21 cellular contexts compared by ENCODE assay signal in genomic region chr15:41886741-41887140, GRCh38. TPM values are rescaled to one million over a fixed set of nuclear protein-coding genes. Genes with fewer than 3 reads are reported as not detected.
A peak's percentile ranks its signal among the peaks of the same experiment; 100 is the strongest.
DNase-seq lines count a peak whose midpoint lies in the region; ATAC-seq, FAIRE-seq and TF ChIP-seq lines count a peak whose summit lies in the region.
"Had no signal": no experiment of that assay in that cellular context is flagged by ENCODE, and none has a peak within 500 bp of the region (broad histone marks: within the 10 kb centered on the region; RNA-seq: fewer than 3 reads in every experiment).

No MANE protein-coding gene starts in this region.

- H3K36me3 ChIP-seq in A673 (ENCODE audit: insufficient read depth, low read length, poor library complexity, severe bottlenecking) (no peaks in the 10 kb centered on the region), osteoblast (ENCODE audit: insufficient read depth, low read length) (no peaks in the 10 kb centered on the region)
- H3K36me3 ChIP-seq: BE2C had no signal

- no peak for ATAC-seq in GM18505 (IDR thresholded peaks at IDR 0.05; ENCODE audit: unreplicated experiment)
- no peak for ATAC-seq in Right ventricle myocardium inferior

- H3K9me3 Mint-ChIP-seq in dendritic cell treated with granulocyte-macrophage colony-stimulating factor and Interleukin-4, amounts not matched to agents 40 ng/mL and 50 ng/mL, for 4 days = no peaks in the 10 kb centered on the region
- peaks cover 3% of the 10 kb centered on the region for H3K9me3 Mint-ChIP-seq in activated CD4-positive, alpha-beta T cell treated with anti-CD3 and anti-CD28 coated beads, Interleukin-2, amount 10 ng/mL, durations not matched to agents 7 days and 5 days
- H3K9me3 Mint-ChIP-seq: CD8-positive, alpha-beta memory T cell had no signal

- H3K27me3 Mint-ChIP-seq in dendritic cell treated with granulocyte-macrophage colony-stimulating factor and Interleukin-4, amounts not matched to agents 40 ng/mL and 50 ng/mL, for 4 days = peaks cover 12% of the 10 kb centered on the region
- H3K27me3 Mint-ChIP-seq in activated CD4-positive, alpha-beta T cell treated with anti-CD3 and anti-CD28 coated beads, Interleukin-2, amount 10 ng/mL, durations not matched to agents 7 days and 5 days = no peaks in the 10 kb centered on the region
- H3K27me3 Mint-ChIP-seq: CD4-positive, CD25-positive, alpha-beta regulatory T cell had no signal

- H3K4me1 ChIP-seq in A673 (ENCODE audit: insufficient read depth, low read length, poor library complexity, severe bottlenecking) = no peaks in the 10 kb centered on the region
- H3K4me1 ChIP-seq in osteoblast (ENCODE audit: insufficient read depth, low read length) = no peaks in the 10 kb centered on the region

- CTCF ChIA-PET in A673 (lab: Charles Lee) = no interaction called here
- CTCF ChIA-PET in activated CD4-positive, alpha-beta T cell treated with anti-CD3 and anti-CD28 coated beads, Interleukin-2, amount 10 ng/mL, durations not matched to agents 7 days and 5 days (lab: Charles Lee) = interaction anchor here (1.0 to 1.4 kb wide), 2 partner anchors 18 to 117 kb away, joined by 3 to 4 read pairs; no protein-coding TSS in a partner anchor

- intact Hi-C loops in A673 (cut with micrococcal nuclease; ENCODE audit: unreplicated experiment) (no loop called here), Right ventricle myocardium inferior (cut with DNase I) (no loop called here)
- intact Hi-C loops in dendritic cell treated with granulocyte-macrophage colony-stimulating factor and Interleukin-4, amounts not matched to agents 40 ng/mL and 50 ng/mL, for 4 days (cut with micrococcal nuclease) = no loop called here

- peak overlapping the region; percentile 22 for H3K27ac Mint-ChIP-seq in dendritic cell treated with granulocyte-macrophage colony-stimulating factor and Interleukin-4, amounts not matched to agents 40 ng/mL and 50 ng/mL, for 4 days
- no peak overlapping the region for H3K27ac Mint-ChIP-seq in activated CD4-positive, alpha-beta T cell treated with anti-CD3 and anti-CD28 coated beads, Interleukin-2, amount 10 ng/mL, durations not matched to agents 7 days and 5 days

- DNase-seq in A673 (ENCODE audit: low spot score) (peak; percentile 35), D721Med (ENCODE audit: insufficient read length, low spot score) (peak; percentile 98), osteoblast (ENCODE audit: insufficient read length, low spot score, missing footprints) (peak; percentile 70), Right ventricle myocardium inferior (ENCODE audit: missing footprints) (no peak)
- DNase-seq in activated CD8-positive, alpha-beta memory T cell treated with anti-CD3 and anti-CD28 coated beads, Interleukin-2, amount 50 U/mL, for 48 hours = no peak
- DNase-seq in activated CD4-positive, alpha-beta T cell treated with anti-CD3 and anti-CD28 coated beads, Interleukin-2, amount 10 ng/mL, durations not matched to agents 7 days and 5 days = no peak
- DNase-seq: ACHN; BE2C; C1 segment of cervical spinal cord; CD4-positive, CD25-positive, alpha-beta regulatory T cell; CD8-positive, alpha-beta memory T cell; COR-L47; DMS153; DMS79; GDM1; HCEC 1CT had no signal

- H3K27ac ChIP-seq in A673 (ENCODE audit: low read depth, low read length, poor library complexity, severe bottlenecking) (no peak overlapping the region), osteoblast (ENCODE audit: low read depth, low read length) (no peak overlapping the region)
- H3K27ac ChIP-seq: HL-60 had no signal

- no peaks in the 10 kb centered on the region for H3K27me3 ChIP-seq in A673 (replicated peaks; ENCODE audit: insufficient read depth, low read depth, low read length, poor library complexity)
- peaks cover under 1% of the 10 kb centered on the region for H3K27me3 ChIP-seq in osteoblast (ENCODE audit: insufficient read depth, low read length)
- H3K27me3 ChIP-seq: BE2C had no signal

- no peaks in the 10 kb centered on the region for H4K20me1 ChIP-seq in osteoblast (ENCODE audit: insufficient read depth, low read length)

- peaks cover 25% of the 10 kb centered on the region for H3K36me3 Mint-ChIP-seq in dendritic cell treated with granulocyte-macrophage colony-stimulating factor and Interleukin-4, amounts not matched to agents 40 ng/mL and 50 ng/mL, for 4 days (ENCODE audit: low read depth)
- no peaks in the 10 kb centered on the region for H3K36me3 Mint-ChIP-seq in activated CD4-positive, alpha-beta T cell treated with anti-CD3 and anti-CD28 coated beads, Interleukin-2, amount 10 ng/mL, durations not matched to agents 7 days and 5 days (ENCODE audit: low read depth)
- H3K36me3 Mint-ChIP-seq: CD4-positive, CD25-positive, alpha-beta regulatory T cell had no signal

- no peak for TF ChIP-seq POLR2A in GM18505 (IDR thresholded peaks at IDR 0.05; ENCODE audit: borderline replicate concordance, extremely low read depth, insufficient read depth, insufficient read length)

- H3K4me2 ChIP-seq in osteoblast (ENCODE audit: insufficient read depth, low read length) = no peak overlapping the region

- H3K4me3 Mint-ChIP-seq in dendritic cell treated with granulocyte-macrophage colony-stimulating factor and Interleukin-4, amounts not matched to agents 40 ng/mL and 50 ng/mL, for 4 days = no peak overlapping the region
- H3K4me3 Mint-ChIP-seq in activated CD4-positive, alpha-beta T cell treated with anti-CD3 and anti-CD28 coated beads, Interleukin-2, amount 10 ng/mL, durations not matched to agents 7 days and 5 days = no peak overlapping the region

- H2AFZ ChIP-seq in osteoblast (ENCODE audit: low read length) = no peak overlapping the region

- POLR2A ChIA-PET in A673 (lab: Charles Lee; ENCODE audit: low non-redundant PET) = interaction anchor here (0.5 kb wide), 1 partner anchor 570 kb away, joined by 3 read pairs; no protein-coding TSS in a partner anchor
- POLR2A ChIA-PET in activated CD4-positive, alpha-beta T cell treated with anti-CD3 and anti-CD28 coated beads, Interleukin-2, amount 10 ng/mL, durations not matched to agents 7 days and 5 days (lab: Charles Lee) = no interaction called here

- no peak for FAIRE-seq in D721Med (lab: Jason Lieb, UNC)
- FAIRE-seq: GM12892, H1 had no signal

- peaks cover 26% of the 10 kb centered on the region for H3K4me1 Mint-ChIP-seq in dendritic cell treated with granulocyte-macrophage colony-stimulating factor and Interleukin-4, amounts not matched to agents 40 ng/mL and 50 ng/mL, for 4 days (ENCODE audit: low read depth)
- peaks cover 25% of the 10 kb centered on the region for H3K4me1 Mint-ChIP-seq in activated CD4-positive, alpha-beta T cell treated with anti-CD3 and anti-CD28 coated beads, Interleukin-2, amount 10 ng/mL, durations not matched to agents 7 days and 5 days

- no peak overlapping the region for H3K4me3 ChIP-seq in A673 (ENCODE audit: low read depth, low read length, poor library complexity, severe bottlenecking)
- H3K4me3 ChIP-seq in osteoblast (ENCODE audit: insufficient read depth, low read length) = no peak overlapping the region

- no peaks in the 10 kb centered on the region for H3K9me3 ChIP-seq in A673 (ENCODE audit: low read depth, low read length, poor library complexity, severe bottlenecking)
- no peaks in the 10 kb centered on the region for H3K9me3 ChIP-seq in osteoblast (ENCODE audit: low read depth, low read length)
- H3K9me3 ChIP-seq: BE2C had no signal

- H3K79me2 ChIP-seq in osteoblast (ENCODE audit: insufficient read depth, low read length) = no peaks in the 10 kb centered on the region

- no TSS peak for BruUV-seq in A673 (replicated peaks; lab: Mats Ljungman, UMichigan)

- TF ChIP-seq CTCF in A673 (conservative IDR thresholded peaks at IDR 0.05; ENCODE audit: low read depth, low read length) = no peak
- no peak for TF ChIP-seq CTCF in D721Med (IDR thresholded peaks at IDR 0.05; ENCODE audit: insufficient read depth, missing control alignments)
- TF ChIP-seq CTCF in osteoblast (IDR thresholded peaks at IDR 0.05; ENCODE audit: extremely low read depth, low read depth, low read length) = no peak

RNA-seq across cellular contexts. Expression of gene SPTBN5, which starts 7.1 kb away (rescaled TPM):
- total RNA-seq in A673 (2021) (2.4 and 3.2 TPM in 2 replicates), osteoblast (under 0.01 and 0.36 TPM in 2 replicates), Right ventricle myocardium inferior (3.5 TPM)
- 1 to 10 TPM; 1.2 to 1.5 TPM for total RNA-seq in activated CD4-positive, alpha-beta T cell treated with anti-CD3 and anti-CD28 coated beads, Interleukin-2, amount 10 ng/mL, durations not matched to agents 7 days and 5 days

RNA-seq across cellular contexts. Expression of gene PLA2G4B, which starts 48.1 kb away (rescaled TPM):
- total RNA-seq in A673 (2021) = 7.4 and 12.0 TPM in 2 replicates
- 0.72 and 1.2 TPM in 2 replicates for total RNA-seq in osteoblast
- 10 to 100 TPM; 10.5 to 17.0 TPM for total RNA-seq in activated CD4-positive, alpha-beta T cell treated with anti-CD3 and anti-CD28 coated beads, Interleukin-2, amount 10 ng/mL, durations not matched to agents 7 days and 5 days
- total RNA-seq in Right ventricle myocardium inferior = 5.8 TPM

RNA-seq across cellular contexts. Expression of gene JMJD7, which starts 58.8 kb away (rescaled TPM):
- total RNA-seq in A673 (2021) = 18.3 and 18.8 TPM in 2 replicates
- total RNA-seq in osteoblast = 1.2 and 1.4 TPM in 2 replicates
- total RNA-seq in activated CD4-positive, alpha-beta T cell treated with anti-CD3 and anti-CD28 coated beads, Interleukin-2, amount 10 ng/mL, durations not matched to agents 7 days and 5 days = 10 to 100 TPM; 23.9 to 28.4 TPM
- 12.6 TPM for total RNA-seq in Right ventricle myocardium inferior

Comparison
In these comparisons a context has a peak if more than half of its experiments do, and no peak if none do; other contexts are left out.
1. DNase-seq: peak in A673 (single experiment), D721Med (single experiment) and osteoblast (single experiment); none in activated CD8-positive, alpha-beta memory T cell treated with anti-CD3 and anti-CD28 coated beads, Interleukin-2, amount 50 U/mL, for 48 hours (single experiment), activated CD4-positive, alpha-beta T cell treated with anti-CD3 and anti-CD28 coated beads, Interleukin-2, amount 10 ng/mL, durations not matched to agents 7 days and 5 days (single experiment) and Right ventricle myocardium inferior (single experiment).